ENCODE assay signal across 17 cellular contexts in the genomic region with DNA sequence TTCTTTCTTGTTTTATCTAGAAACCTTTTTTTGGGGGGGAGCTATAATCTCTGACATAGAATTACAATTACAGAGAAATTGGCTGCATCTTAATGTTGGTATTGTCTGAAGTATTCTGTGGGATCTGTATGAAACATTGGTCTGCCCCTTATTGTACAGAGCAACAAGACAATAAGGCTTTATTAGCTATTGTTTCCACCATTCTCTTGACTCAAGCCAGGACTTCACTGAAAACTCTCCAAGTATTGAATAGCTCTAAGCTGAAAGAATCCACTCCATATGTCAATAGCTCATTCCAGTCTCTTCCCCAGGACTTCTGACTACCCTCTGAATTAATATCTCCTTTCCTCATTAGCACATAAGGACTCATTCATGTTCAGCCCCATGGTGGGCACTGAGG.
"Had no signal": no experiment of that assay in that cellular context is flagged by ENCODE, and none has a peak within 500 bp of the region (broad histone marks: within the 10 kb centered on the region; RNA-seq: fewer than 3 reads in every experiment).

No MANE protein-coding gene starts in this region.

- H3K27me3 Mint-ChIP-seq: naive thymus-derived CD8-positive, alpha-beta T cell; stimulated activated naive CD8-positive, alpha-beta T cell treated with anti-CD3 and anti-CD28 coated beads, Interleukin-15, Interleukin-2, amounts not matched to agents 100 ng/mL and 50 ng/mL, for 24 hours had no signal

- H3K4me3 Mint-ChIP-seq: naive thymus-derived CD8-positive, alpha-beta T cell; stimulated activated naive CD8-positive, alpha-beta T cell treated with anti-CD3 and anti-CD28 coated beads, Interleukin-15, Interleukin-2, amounts not matched to agents 100 ng/mL and 50 ng/mL, for 24 hours had no signal

- H3K4me3 ChIP-seq: coronary artery, gastroesophageal sphincter, hepatocyte, lung, tibial artery, upper lobe of left lung, uterus had no signal

- FAIRE-seq: small intestine had no signal

- ATAC-seq: esophagus mucosa; gastroesophageal sphincter; left colon; left ventricle myocardium superior; naive thymus-derived CD8-positive, alpha-beta T cell; right cardiac atrium had no signal

- DNase-seq: effector CD4-positive, alpha-beta T cell; left colon; left ventricle myocardium superior; mesendoderm; naive thymus-derived CD8-positive, alpha-beta T cell; right cardiac atrium; small intestine; stimulated activated CD4-positive, alpha-beta T cell treated with anti-CD3 and anti-CD28 coated beads, Interleukin-12 subunit alpha, Interleukin-12 subunit beta, amount 100 ng/mL, for 4 hours; tibial artery; upper lobe of left lung; uterus had no signal

- H3K9me3 Mint-ChIP-seq: stimulated activated naive CD8-positive, alpha-beta T cell treated with anti-CD3 and anti-CD28 coated beads, Interleukin-15, Interleukin-2, amounts not matched to agents 100 ng/mL and 50 ng/mL, for 24 hours had no signal

- H3K27ac Mint-ChIP-seq: stimulated activated naive CD8-positive, alpha-beta T cell treated with anti-CD3 and anti-CD28 coated beads, Interleukin-15, Interleukin-2, amounts not matched to agents 100 ng/mL and 50 ng/mL, for 24 hours had no signal
